ENCODE assay signal across 1 cellular context in genomic region chr14:55580401-55581010, GRCh38.
A peak's percentile ranks its signal among the peaks of the same experiment; 100 is the strongest.
TF ChIP-seq lines count a peak whose summit lies in the region.

No MANE protein-coding gene starts in this region.

TF ChIP-seq in H1, 55 proteins besides CTCF, POLR2A, EP300 and RAD21:
- no peak for TF ChIP-seq TAF7 (optimal IDR thresholded peaks at IDR 0.05; ENCODE audit: borderline replicate concordance, low read depth, low read length)
- no peak for TF ChIP-seq SIN3A (conservative IDR thresholded peaks at IDR 0.05 in 1 of 2, IDR thresholded peaks at IDR 0.05 in 1 of 2; ENCODE audit: low read depth in 1 of 2, low read length in 2 of 2)
- peak; percentile 73 for TF ChIP-seq PHF8 (conservative IDR thresholded peaks at IDR 0.05; ENCODE audit: low read depth, low read length)
- no peak for TF ChIP-seq CREB1 (IDR thresholded peaks at IDR 0.05)
- TF ChIP-seq EGR1 (IDR thresholded peaks at IDR 0.05; ENCODE audit: borderline replicate concordance, low read depth, low read length), result no peak
- TF ChIP-seq NRF1 (IDR thresholded peaks at IDR 0.05; ENCODE audit: low read depth, low read length), result no peak
- TF ChIP-seq BCL11A (IDR thresholded peaks at IDR 0.05; ENCODE audit: low read depth in 2 of 2, low read length in 2 of 2), result no peak
- no peak for TF ChIP-seq CTBP2 (IDR thresholded peaks at IDR 0.05; ENCODE audit: borderline replicate concordance, insufficient read depth, insufficient read length, low read length)
- no peak for TF ChIP-seq SIX5 (IDR thresholded peaks at IDR 0.05; ENCODE audit: low read depth, low read length)
- no peak for TF ChIP-seq KDM5A (IDR thresholded peaks at IDR 0.05; ENCODE audit: low read length)
- no peak for TF ChIP-seq SP2 (IDR thresholded peaks at IDR 0.05; ENCODE audit: low read length)
- peak; percentile 20; the same call in 1 of the 2 replicates for TF ChIP-seq MAX (IDR thresholded peaks at IDR 0.05)
- TF ChIP-seq SUZ12 (IDR thresholded peaks at IDR 0.05; ENCODE audit: low read length), result no peak
- no peak for TF ChIP-seq SIRT6 (IDR thresholded peaks at IDR 0.05; ENCODE audit: low read length)
- no peak for TF ChIP-seq JUND (IDR thresholded peaks at IDR 0.05; ENCODE audit: low read length)
- no peak for TF ChIP-seq KDM1A (IDR thresholded peaks at IDR 0.05; ENCODE audit: borderline replicate concordance, low read length)
- no peak for TF ChIP-seq CEBPB (IDR thresholded peaks at IDR 0.05; ENCODE audit: low read depth, low read length)
- TF ChIP-seq TBP (IDR thresholded peaks at IDR 0.05; ENCODE audit: low read depth, low read length), result no peak
- peak; percentile 59 for TF ChIP-seq POLR2AphosphoS5 (IDR thresholded peaks at IDR 0.05; ENCODE audit: low read depth, low read length)
- TF ChIP-seq YY1 (IDR thresholded peaks at IDR 0.05; ENCODE audit: low read depth, low read length), result peak; percentile 54; the same call in 1 of the 2 replicates
- TF ChIP-seq RNF2 (IDR thresholded peaks at IDR 0.05; ENCODE audit: borderline replicate concordance, low read depth, low read length, missing control alignments, poor library complexity, severe bottlenecking), result no peak
- no peak for TF ChIP-seq GABPA (IDR thresholded peaks at IDR 0.05; ENCODE audit: borderline replicate concordance, insufficient read depth, low read length)
- peak; percentile 43; the same call in 1 of the 2 replicates for TF ChIP-seq TAF1 (IDR thresholded peaks at IDR 0.05; ENCODE audit: low read depth, low read length)
- peak; percentile 73 for TF ChIP-seq KDM4A (IDR thresholded peaks at IDR 0.05; ENCODE audit: low read depth, low read length, severe bottlenecking)
- no peak for TF ChIP-seq TEAD4 (IDR thresholded peaks at IDR 0.05; ENCODE audit: low read depth, low read length)
- TF ChIP-seq SP4 (IDR thresholded peaks at IDR 0.05; ENCODE audit: low read length), result no peak
- no peak for TF ChIP-seq E2F6 (IDR thresholded peaks at IDR 0.05)
- no peak for TF ChIP-seq SP1 (IDR thresholded peaks at IDR 0.05; ENCODE audit: low read depth, low read length)
- no peak for TF ChIP-seq CHD2 (IDR thresholded peaks at IDR 0.05; ENCODE audit: low read length)
- TF ChIP-seq CHD7 (IDR thresholded peaks at IDR 0.05; ENCODE audit: insufficient replicate concordance, low read length), result no peak
- 0 out of 2 replicates have a peak, but pooled peaks have one; percentile 14 for TF ChIP-seq RBBP5 (IDR thresholded peaks at IDR 0.05; ENCODE audit: borderline replicate concordance, low read depth, low read length)
- no peak for TF ChIP-seq HDAC2 (IDR thresholded peaks at IDR 0.05; ENCODE audit: borderline replicate concordance in 1 of 2, low read depth in 2 of 2, low read length in 2 of 2)
- no peak for TF ChIP-seq USF2 (IDR thresholded peaks at IDR 0.05; ENCODE audit: low read length)
- no peak for TF ChIP-seq BACH1 (IDR thresholded peaks at IDR 0.05; ENCODE audit: low read length)
- no peak for TF ChIP-seq CBX5 (IDR thresholded peaks at IDR 0.05; ENCODE audit: low read depth, low read length)
- no peak for TF ChIP-seq CHD1 (IDR thresholded peaks at IDR 0.05; ENCODE audit: low read depth, low read length)
- TF ChIP-seq ATF3 (IDR thresholded peaks at IDR 0.05; ENCODE audit: insufficient read depth, low read depth, low read length), result no peak
TF ChIP-seq in H1: peak in this region for 7.
